In genomic region chr3:147215660-147216059, GRCh38 we compare ENCODE assay signal across 16 cellular contexts.
"Had no signal": no experiment of that assay in that cellular context is flagged by ENCODE, and none has a peak within 500 bp of the region (broad histone marks: within the 10 kb centered on the region; RNA-seq: fewer than 3 reads in every experiment).

No MANE protein-coding gene starts in this region.

- DNase-seq: activated CD4-positive, alpha-beta T cell treated with anti-CD3 and anti-CD28 coated beads, Interleukin-2, amount 50 U/mL, for 1 hour; activated naive CD4-positive, alpha-beta T cell; activated naive CD8-positive, alpha-beta T cell treated with anti-CD3 and anti-CD28 coated beads, Interleukin-2, amount 10 ng/mL, durations not matched to agents 7 days and 5 days; activated T-cell treated with anti-CD3 and anti-CD28 coated beads for 4 hours; central memory CD4-positive, alpha-beta T cell; effector CD4-positive, alpha-beta T cell; esophagus squamous epithelium; hypothalamus; kidney glomerular epithelial cell; left ventricle myocardium superior; mucosa of descending colon; naive thymus-derived CD4-positive, alpha-beta T cell; ovary; right lobe of liver had no signal

- H3K4me3 ChIP-seq: coronary artery, esophagus squamous epithelium, mucosa of descending colon, ovary, right lobe of liver, suprapubic skin had no signal

- H3K4me1 ChIP-seq: esophagus squamous epithelium, right lobe of liver, suprapubic skin had no signal

- H3K27me3 ChIP-seq: esophagus squamous epithelium, ovary, right lobe of liver, suprapubic skin had no signal

- ATAC-seq: left ventricle myocardium superior; mucosa of descending colon; naive thymus-derived CD4-positive, alpha-beta T cell; right lobe of liver had no signal

- H3K27ac ChIP-seq: coronary artery, esophagus squamous epithelium, ovary, right lobe of liver, suprapubic skin had no signal

- H3K9me3 ChIP-seq: esophagus squamous epithelium, mucosa of descending colon, ovary, right lobe of liver, suprapubic skin had no signal

- H3K36me3 ChIP-seq: esophagus squamous epithelium, ovary, right lobe of liver, suprapubic skin had no signal
